In genomic region chr7:27739914-27740448, GRCh38 we compare ENCODE assay signal across 1 cellular context.
TF ChIP-seq lines count a peak whose summit lies in the region.

Gene TAX1BP1 (plus strand): TSS chr7:27740162. CDS start chr7:27748525, 8,363 bp downstream.

TF ChIP-seq in HepG2, 621 proteins besides CTCF, POLR2A, EP300 and RAD21 (continued from another document and continues in another):
- peak; percentile 90 for TF ChIP-seq SPEN (CRISPR knock-in tag; IDR thresholded peaks at IDR 0.05; ENCODE audit: low read depth)
- 0 out of 2 replicates have a peak, but pooled peaks have one; percentile 6 for TF ChIP-seq ZNF224 (CRISPR knock-in tag; IDR thresholded peaks at IDR 0.05)
- no peak for TF ChIP-seq NR3C1 (CRISPR knock-in tag; IDR thresholded peaks at IDR 0.05)
- peak; percentile 41; the same call in 1 of the 2 replicates for TF ChIP-seq ZNF629 (CRISPR knock-in tag; conservative IDR thresholded peaks at IDR 0.05)
- no peak for TF ChIP-seq FOXM1 (CRISPR knock-in tag; IDR thresholded peaks at IDR 0.05)
- no peak for TF ChIP-seq NPAS2 (CRISPR knock-in tag; IDR thresholded peaks at IDR 0.05; ENCODE audit: borderline replicate concordance)
- no peak; the same call in 1 of the 2 replicates for TF ChIP-seq TCF7 (IDR thresholded peaks at IDR 0.05; ENCODE audit: low read depth)
- peak; percentile 65; the same call in 1 of the 2 replicates for TF ChIP-seq KDM5A (IDR thresholded peaks at IDR 0.05; ENCODE audit: borderline replicate concordance, low read length)
- TF ChIP-seq HNF4A (CRISPR knock-in tag; IDR thresholded peaks at IDR 0.05): 0 out of 2 replicates have a peak, but pooled peaks have one; percentile 21
- peak; percentile 30; the same call in 1 of the 2 replicates for TF ChIP-seq MIER3 (CRISPR knock-in tag; IDR thresholded peaks at IDR 0.05; ENCODE audit: borderline replicate concordance)
- TF ChIP-seq MXD4 (CRISPR knock-in tag; IDR thresholded peaks at IDR 0.05): peak; percentile 51; the same call in 1 of the 2 replicates
- no peak for TF ChIP-seq CENPX (CRISPR knock-in tag; IDR thresholded peaks at IDR 0.05)
- TF ChIP-seq MXI1 (IDR thresholded peaks at IDR 0.05; ENCODE audit: borderline replicate concordance, low read depth, low read length): peak; percentile 46; the same call in 1 of the 3 replicates
- TF ChIP-seq REXO4 (CRISPR knock-in tag; IDR thresholded peaks at IDR 0.05; ENCODE audit: borderline replicate concordance): no peak
- no peak for TF ChIP-seq HCFC1 (IDR thresholded peaks at IDR 0.05; ENCODE audit: low read depth, low read length)
- TF ChIP-seq ZNF800 (CRISPR knock-in tag; IDR thresholded peaks at IDR 0.05): 0 out of 2 replicates have a peak, but pooled peaks have one; percentile 59
- no peak for TF ChIP-seq ZNF10 (CRISPR knock-in tag; IDR thresholded peaks at IDR 0.05; ENCODE audit: borderline replicate concordance, low read depth)
- no peak for TF ChIP-seq SMARCE1 (IDR thresholded peaks at IDR 0.05; ENCODE audit: borderline replicate concordance)
- TF ChIP-seq HNRNPLL (IDR thresholded peaks at IDR 0.05; ENCODE audit: low read depth, low read length, poor library complexity, severe bottlenecking): peak; percentile 93
- TF ChIP-seq HOXA3 (CRISPR knock-in tag; IDR thresholded peaks at IDR 0.05): peak; percentile 90
- 0 out of 2 replicates have a peak, but pooled peaks have one; percentile 26 for TF ChIP-seq MEIS1 (CRISPR knock-in tag; IDR thresholded peaks at IDR 0.05; ENCODE audit: borderline replicate concordance)
- TF ChIP-seq ETV5 (CRISPR knock-in tag; IDR thresholded peaks at IDR 0.05; ENCODE audit: borderline replicate concordance): no peak; the same call in none of the 2 replicates
- peak; percentile 88 for TF ChIP-seq ELF1 (CRISPR knock-in tag; IDR thresholded peaks at IDR 0.05)
- no peak for TF ChIP-seq GMEB2 (CRISPR knock-in tag; IDR thresholded peaks at IDR 0.05; ENCODE audit: low read depth)
- no peak for TF ChIP-seq ZNF225 (CRISPR knock-in tag; IDR thresholded peaks at IDR 0.05)
- TF ChIP-seq ARID3A (IDR thresholded peaks at IDR 0.05; ENCODE audit: low read depth, low read length): no peak; the same call in 1 of the 2 replicates
- peak; percentile 67; the same call in 1 of the 2 replicates for TF ChIP-seq ZNF383 (CRISPR knock-in tag; IDR thresholded peaks at IDR 0.05; ENCODE audit: borderline replicate concordance)
- peak in 1 of 2 experiments; percentile 83; a peak in 2 of 4 replicates for TF ChIP-seq ATF4 (CRISPR knock-in tag; IDR thresholded peaks at IDR 0.05)
- peak; percentile 15; the same call in 1 of the 2 replicates for TF ChIP-seq STAG1 (CRISPR knock-in tag; IDR thresholded peaks at IDR 0.05)
- 0 out of 2 replicates have a peak, but pooled peaks have one; percentile 52 for TF ChIP-seq JUN (CRISPR knock-in tag; IDR thresholded peaks at IDR 0.05)
- TF ChIP-seq ZFP36L2 (CRISPR knock-in tag; IDR thresholded peaks at IDR 0.05): no peak
- no peak for TF ChIP-seq MED8 (CRISPR knock-in tag; IDR thresholded peaks at IDR 0.05; ENCODE audit: insufficient replicate concordance)
- TF ChIP-seq KDM5B (CRISPR knock-in tag; IDR thresholded peaks at IDR 0.05; ENCODE audit: borderline replicate concordance): no peak
- no peak for TF ChIP-seq ZNF292 (CRISPR knock-in tag; IDR thresholded peaks at IDR 0.05; ENCODE audit: borderline replicate concordance, low read depth)
- TF ChIP-seq ZNF607 (CRISPR knock-in tag; IDR thresholded peaks at IDR 0.05; ENCODE audit: borderline replicate concordance): no peak
- no peak for TF ChIP-seq AFF4 (CRISPR knock-in tag; IDR thresholded peaks at IDR 0.05)
- TF ChIP-seq KDM1A (CRISPR knock-in tag; IDR thresholded peaks at IDR 0.05): no peak
- TF ChIP-seq ZKSCAN8 (CRISPR knock-in tag; IDR thresholded peaks at IDR 0.05; ENCODE audit: borderline replicate concordance): no peak
- TF ChIP-seq ZNF512 (CRISPR knock-in tag; IDR thresholded peaks at IDR 0.05): no peak
- peak; percentile 64 for TF ChIP-seq ISL2 (CRISPR knock-in tag; IDR thresholded peaks at IDR 0.05)
- no peak for TF ChIP-seq ERF (CRISPR knock-in tag; IDR thresholded peaks at IDR 0.05)
- no peak; the same call in 1 of the 2 replicates for TF ChIP-seq ZNF335 (CRISPR knock-in tag; IDR thresholded peaks at IDR 0.05)
- no peak; the same call in 1 of the 2 replicates for TF ChIP-seq TOPORS (CRISPR knock-in tag; IDR thresholded peaks at IDR 0.05)
- TF ChIP-seq MXD1 (CRISPR knock-in tag; IDR thresholded peaks at IDR 0.05): no peak
- TF ChIP-seq ATF5 (CRISPR knock-in tag; IDR thresholded peaks at IDR 0.05; ENCODE audit: low read depth): no peak
- TF ChIP-seq RARG (CRISPR knock-in tag; IDR thresholded peaks at IDR 0.05; ENCODE audit: low read depth): no peak
- TF ChIP-seq RXRA (CRISPR knock-in tag; IDR thresholded peaks at IDR 0.05): no peak; the same call in 1 of the 2 replicates
- TF ChIP-seq ZNF674 (CRISPR knock-in tag; IDR thresholded peaks at IDR 0.05; ENCODE audit: low read depth): no peak
- TF ChIP-seq ZNF34 (CRISPR knock-in tag; IDR thresholded peaks at IDR 0.05; ENCODE audit: borderline replicate concordance): peak; percentile 69; the same call in 1 of the 2 replicates
- TF ChIP-seq ZIK1 (CRISPR knock-in tag; IDR thresholded peaks at IDR 0.05; ENCODE audit: borderline replicate concordance, low read depth): no peak
- TF ChIP-seq ZBTB33 (CRISPR knock-in tag; IDR thresholded peaks at IDR 0.05): no peak
- no peak for TF ChIP-seq ZNF3 (CRISPR knock-in tag; IDR thresholded peaks at IDR 0.05)
